In the genomic region with DNA sequence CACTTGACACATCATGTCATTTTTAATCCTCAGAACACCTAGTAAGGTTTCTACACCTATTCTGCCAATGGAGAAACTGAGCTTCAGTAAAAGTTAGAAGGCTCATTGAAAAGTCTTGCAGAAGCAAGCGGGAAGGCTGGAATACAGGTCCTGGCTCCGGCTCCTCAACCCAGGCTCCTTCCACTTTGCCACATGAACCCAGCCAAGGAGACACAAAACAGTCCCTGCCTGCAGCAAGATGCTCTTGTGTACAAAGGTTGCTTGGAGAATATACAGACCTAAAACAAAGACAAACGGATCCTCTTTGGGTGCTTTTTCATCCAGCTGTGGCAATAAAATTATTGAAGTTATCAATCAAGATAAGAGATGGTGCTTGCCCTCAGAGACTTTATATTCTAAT, we compare ENCODE assay signal across 22 cellular contexts.
DNase-seq lines count a peak whose midpoint lies in the region; ATAC-seq, FAIRE-seq and TF ChIP-seq lines count a peak whose summit lies in the region.
"Had no signal": no experiment of that assay in that cellular context is flagged by ENCODE, and none has a peak within 500 bp of the region (broad histone marks: within the 10 kb centered on the region; RNA-seq: fewer than 3 reads in every experiment).

No MANE protein-coding gene starts in this region.

- peak overlapping the region; percentile 42 for H3K27ac Mint-ChIP-seq in endothelial cell (ENCODE audit: unreplicated experiment)
- H3K27ac Mint-ChIP-seq in naive thymus-derived CD8-positive, alpha-beta T cell = no peak overlapping the region
- H3K27ac Mint-ChIP-seq: CD8-positive, alpha-beta T cell; HFFc6 had no signal

- ATAC-seq in HepG2 (no peak), gastrocnemius medialis (no peak)
- no peak for ATAC-seq in naive thymus-derived CD8-positive, alpha-beta T cell
- ATAC-seq: A549; CD8-positive, alpha-beta T cell had no signal

- peaks cover 98% of the 10 kb centered on the region for H3K4me1 ChIP-seq in HepG2 (ENCODE audit: insufficient read depth, low read length)
- peaks cover 0 to 100% (median 93%) of the 10 kb centered on the region in 4 donors for H3K4me1 ChIP-seq in sigmoid colon
- H3K4me1 ChIP-seq in transverse colon = peaks cover 2 to 36% (median 8%) of the 10 kb centered on the region in 4 donors
- H3K4me1 ChIP-seq in gastrocnemius medialis = peaks cover 37 to 58% of the 10 kb centered on the region in 2 donors
- H3K4me1 ChIP-seq: A549, BE2C, HAP-1 had no signal

- TF ChIP-seq CTCF in endothelial cell (IDR thresholded peaks at IDR 0.05; ENCODE audit: unreplicated experiment) (no peak), HepG2 (CRISPR knock-in tag; IDR thresholded peaks at IDR 0.05) (no peak), sigmoid colon (IDR thresholded peaks at IDR 0.05) (no peak), transverse colon (IDR thresholded peaks at IDR 0.05) (no peak), gastrocnemius medialis (IDR thresholded peaks at IDR 0.05 in 4 of 5, conservative IDR thresholded peaks at IDR 0.05 in 1 of 5) (no peak)

- TF ChIP-seq POLR2A in HepG2 (IDR thresholded peaks at IDR 0.05; ENCODE audit: insufficient read depth in 1 of 2, low read depth in 2 of 2, low read length in 2 of 2) (no peak), sigmoid colon (IDR thresholded peaks at IDR 0.05) (no peak), transverse colon (IDR thresholded peaks at IDR 0.05) (no peak), gastrocnemius medialis (IDR thresholded peaks at IDR 0.05) (no peak)

- H3K9me3 Mint-ChIP-seq in endothelial cell (ENCODE audit: unreplicated experiment) = no peaks in the 10 kb centered on the region
- H3K9me3 Mint-ChIP-seq in naive thymus-derived CD8-positive, alpha-beta T cell = no peaks in the 10 kb centered on the region
- H3K9me3 Mint-ChIP-seq: CD8-positive, alpha-beta T cell; HFFc6 had no signal

- TF ChIP-seq EP300 in HepG2 (IDR thresholded peaks at IDR 0.05; ENCODE audit: low read depth in 2 of 2, low read length in 2 of 2) (no peak), HepG2 (CRISPR knock-in tag; IDR thresholded peaks at IDR 0.05; ENCODE audit: borderline replicate concordance) (no peak), sigmoid colon (IDR thresholded peaks at IDR 0.05) (peak in 2 of 4 donors; percentile 8 to 17), transverse colon (IDR thresholded peaks at IDR 0.05; ENCODE audit: low read depth) (no peak)

- H3K4me2 ChIP-seq in HepG2 (ENCODE audit: low read depth, low read length) = no peak overlapping the region
- H3K4me2 ChIP-seq: A549 had no signal

- H3K4me1 Mint-ChIP-seq in endothelial cell (ENCODE audit: unreplicated experiment) = peaks cover 13% of the 10 kb centered on the region
- no peaks in the 10 kb centered on the region for H3K4me1 Mint-ChIP-seq in naive thymus-derived CD8-positive, alpha-beta T cell

- no peak overlapping the region for H3K4me3 ChIP-seq in HepG2 (replicated peaks in 1 of 3; ENCODE audit: insufficient read depth in 1 of 3, low read depth in 2 of 3, low read length in 3 of 3)
- H3K4me3 ChIP-seq in sigmoid colon = no peak overlapping the region
- no peak overlapping the region for H3K4me3 ChIP-seq in transverse colon
- H3K4me3 ChIP-seq in gastrocnemius medialis = no peak overlapping the region
- H3K4me3 ChIP-seq: A549, HAP-1 had no signal

- FAIRE-seq in HepG2 (lab: Jason Lieb, UNC) = no peak
- FAIRE-seq: A549, D721Med, GM12892, GM19239, H1 had no signal

- intact Hi-C loops in HepG2 (cut with micrococcal nuclease; ENCODE audit: unreplicated experiment) (loop anchor here (5.0 kb wide), 1 partner anchor 108 kb away; the partner anchor contains the start of gene SORBS1), sigmoid colon (cut with DNase I) (no loop called here), transverse colon (cut with DNase I; ENCODE audit: low total_unique reads) (no loop called here), gastrocnemius medialis (cut with DNase I; ENCODE audit: low total_unique reads) (no loop called here)

- H4K20me1 ChIP-seq in HepG2 (ENCODE audit: insufficient read depth, low read length) = no peaks in the 10 kb centered on the region

- peaks cover 37% of the 10 kb centered on the region for H3K79me2 ChIP-seq in HepG2 (ENCODE audit: insufficient read depth, low read length)

- no peak overlapping the region for H2AFZ ChIP-seq in HepG2 (ENCODE audit: low read length)

- H3K9ac ChIP-seq in HepG2 (ENCODE audit: insufficient read depth, low read depth, low read length) = no peak overlapping the region

- H3K27ac ChIP-seq in HepG2 (ENCODE audit: extremely low read length, insufficient read depth, low read length) (peak overlapping the region; percentile 11), sigmoid colon (peak overlapping the region; percentile 84 to 98 (median 90)), transverse colon (peak overlapping the region; percentile 2 to 89 (median 88)), gastrocnemius medialis (no peak overlapping the region)
- H3K27ac ChIP-seq: A549, C4-2B had no signal

- peaks cover 0 to 4% of the 10 kb centered on the region in 2 experiments; a peak in 3 of 5 replicates for H3K36me3 ChIP-seq in HepG2 (replicated peaks in 1 of 2; ENCODE audit: control insufficient read depth in 1 of 2, insufficient read depth in 2 of 2, low read length in 2 of 2)
- H3K36me3 ChIP-seq in sigmoid colon = peaks cover 0 to 4% (median 0%) of the 10 kb centered on the region in 4 donors
- H3K36me3 ChIP-seq in transverse colon = no peaks in the 10 kb centered on the region
- no peaks in the 10 kb centered on the region for H3K36me3 ChIP-seq in gastrocnemius medialis
- H3K36me3 ChIP-seq: BE2C, HAP-1 had no signal

- no peak for DNase-seq in endothelial cell (ENCODE audit: low spot score)
- DNase-seq in HepG2 (ENCODE audit: low spot score) = no peak
- DNase-seq in sigmoid colon = no peak
- no peak for DNase-seq in transverse colon
- DNase-seq in gastrocnemius medialis = no peak
- no peak for DNase-seq in anterior cingulate cortex (lab: John Stamatoyannopoulos, UW)
- no peak for DNase-seq in naive thymus-derived CD8-positive, alpha-beta T cell
- no peak for DNase-seq in activated CD4-positive, CD25-positive, alpha-beta regulatory T cell (lab: John Stamatoyannopoulos, UW)
- DNase-seq: BE2C; CD8-positive, alpha-beta T cell; COR-L47; DND-41; GDM1; HFFc6; IMR-90 had no signal

- POLR2A ChIA-PET in HepG2 (lab: Yijun Ruan, JAX) = no interaction called here
- POLR2A ChIA-PET in naive thymus-derived CD8-positive, alpha-beta T cell (lab: Charles Lee) = no interaction called here

- H3K9me3 ChIP-seq in HepG2 (ENCODE audit: low read length) (no peaks in the 10 kb centered on the region), sigmoid colon (no peaks in the 10 kb centered on the region), transverse colon (no peaks in the 10 kb centered on the region), gastrocnemius medialis (no peaks in the 10 kb centered on the region)
- H3K9me3 ChIP-seq: A549, BE2C, HAP-1 had no signal

- no TSS peak for BruUV-seq in HepG2 (replicated peaks; lab: Mats Ljungman, UMichigan)

- TF ChIP-seq RAD21 in HepG2 (CRISPR knock-in tag; IDR thresholded peaks at IDR 0.05) = no peak

- H3K27me3 ChIP-seq in HepG2 (ENCODE audit: control insufficient read depth in 1 of 2, insufficient read depth in 2 of 2, low read length in 2 of 2) = no peaks in the 10 kb centered on the region
- no peaks in the 10 kb centered on the region for H3K27me3 ChIP-seq in sigmoid colon
- H3K27me3 ChIP-seq in transverse colon = no peaks in the 10 kb centered on the region
- H3K27me3 ChIP-seq in gastrocnemius medialis = no peaks in the 10 kb centered on the region
- H3K27me3 ChIP-seq: BE2C had no signal

- WGBS in HepG2 (ENCODE audit: low lambda C conversion rate) = 89% methylated on average over 3 of the region's 3 CpGs
- WGBS in sigmoid colon, 2 donors = 77 to 86% methylated on average over 3 of the region's 3 CpGs
- 71 to 85% methylated on average over 3 of the region's 3 CpGs for WGBS in transverse colon (ENCODE audit: low coverage in 1 of 2), 2 donors

- H3K36me3 Mint-ChIP-seq in endothelial cell (ENCODE audit: low read depth, unreplicated experiment) = peaks cover 14% of the 10 kb centered on the region
- H3K36me3 Mint-ChIP-seq in naive thymus-derived CD8-positive, alpha-beta T cell = peaks cover 0 to 3% (median 0%) of the 10 kb centered on the region in 3 donors
- H3K36me3 Mint-ChIP-seq: CD8-positive, alpha-beta T cell had no signal

- H3K4me3 Mint-ChIP-seq in endothelial cell (ENCODE audit: unreplicated experiment) = no peak overlapping the region
- no peak overlapping the region for H3K4me3 Mint-ChIP-seq in naive thymus-derived CD8-positive, alpha-beta T cell
- H3K4me3 Mint-ChIP-seq: CD8-positive, alpha-beta T cell; HFFc6 had no signal

- H3K27me3 Mint-ChIP-seq in endothelial cell (ENCODE audit: unreplicated experiment) = no peaks in the 10 kb centered on the region
- H3K27me3 Mint-ChIP-seq in naive thymus-derived CD8-positive, alpha-beta T cell = peaks cover 5 to 19% (median 9%) of the 10 kb centered on the region in 5 donors

- CTCF ChIA-PET in HepG2 (lab: Yijun Ruan, JAX; ENCODE audit: low intra/inter-chr PET ratio, low total read pairs) = no interaction called here

- in situ Hi-C loops in HepG2 (cut with HindIII; ENCODE audit: extremely low pct_ligation_motif_present, low pct_unique_long_range_greater_than_20kb) (no loop called here), transverse colon (cut with MboI; ENCODE audit: low pct_ligation_motif_present in 1 of 4, low pct_unique_long_range_greater_than_20kb in 1 of 4, low sequenced_read_pairs in 3 of 4) (no loop called here), gastrocnemius medialis (cut with MboI; ENCODE audit: low sequenced_read_pairs in 4 of 4) (no loop called here)

TF ChIP-seq in HepG2, 621 proteins besides CTCF, POLR2A, EP300 and RAD21:
- TF ChIP-seq ARHGAP35 (CRISPR knock-in tag; IDR thresholded peaks at IDR 0.05; ENCODE audit: borderline replicate concordance) (no peak), MAFG (CRISPR knock-in tag; IDR thresholded peaks at IDR 0.05) (no peak)

Comparison
In these comparisons a context has a peak if more than half of its experiments do, and no peak if none do; other contexts are left out.
1. H3K27ac ChIP-seq: peak in HepG2 (single experiment), sigmoid colon (4 of 4) and transverse colon (4 of 4); none in gastrocnemius medialis (0 of 4).